Comparison of ENCODE assay signal across 12 cellular contexts in genomic region chr6:124780621-124781020, GRCh38.
"Had no signal": no experiment of that assay in that cellular context is flagged by ENCODE, and none has a peak within 500 bp of the region (broad histone marks: within the 10 kb centered on the region; RNA-seq: fewer than 3 reads in every experiment).

No MANE protein-coding gene starts in this region.

- DNase-seq: activated CD4-positive, alpha-beta memory T cell treated with anti-CD3 and anti-CD28 coated beads for 36 hours; activated effector memory CD4-positive, alpha-beta T cell treated with anti-CD3 and anti-CD28 coated beads, Interleukin-2, amount 50 U/mL, for 16 hours; activated T-cell treated with anti-CD3 and anti-CD28 coated beads, Interleukin-2, amount 50 U/mL, for 4 hours; endodermal cell; mucosa of descending colon; naive thymus-derived CD8-positive, alpha-beta T cell; right cardiac atrium; stimulated activated naive CD4-positive, alpha-beta T cell; T-helper 9 cell had no signal

- H3K4me1 ChIP-seq: suprapubic skin had no signal

- H3K36me3 ChIP-seq: neutrophil, suprapubic skin had no signal

- H3K4me3 ChIP-seq: mucosa of descending colon, suprapubic skin had no signal

- H3K9me3 ChIP-seq: mucosa of descending colon, neutrophil, suprapubic skin had no signal

- H3K27me3 ChIP-seq: neutrophil, suprapubic skin had no signal

- H3K27ac ChIP-seq: neutrophil, suprapubic skin, VCaP had no signal
